In genomic region chr6:32970413-32971244, GRCh38 we compare ENCODE assay signal across 8 cellular contexts. TPM values are rescaled to one million over a fixed set of nuclear protein-coding genes. Genes with fewer than 3 reads are reported as not detected.
DNase-seq lines count a peak whose midpoint lies in the region; ATAC-seq lines count a peak whose summit lies in the region.

No MANE protein-coding gene starts in this region.

- DNase-seq in NCI-H187 (lab: John Stamatoyannopoulos, UW), result peak; percentile 55 to 74
- DNase-seq in NCI-H187 treated with DMSO at 0.1 percent for 48 hours (lab: John Stamatoyannopoulos, UW), result no peak
- peak; percentile 87 for DNase-seq in NCI-H2227 (lab: John Stamatoyannopoulos, UW; ENCODE audit: unreplicated experiment)
- peak; percentile 63 for DNase-seq in activated CD4-positive, alpha-beta T cell treated with anti-CD3 and anti-CD28 coated beads for 1 hour
- peak; percentile 77 for DNase-seq in cerebellum (ENCODE audit: low spot score)
- peak; percentile 92 for DNase-seq in kidney tubule cell (ENCODE audit: low spot score)
- DNase-seq in stimulated activated CD4-positive, alpha-beta T cell treated with anti-CD3 and anti-CD28 coated beads, Interleukin-15, amount 100 ng/mL, for 24 hours, result peak; percentile 91

- ATAC-seq in GM21737 (IDR thresholded peaks at IDR 0.05; ENCODE audit: unreplicated experiment), result no peak

RNA-seq across cellular contexts. Expression of gene BRD2, which starts 2.2 kb away (rescaled TPM):
- total RNA-seq in cerebellum, result 77.4 TPM

RNA-seq across cellular contexts. Expression of gene HLA-DMA, which starts 17.7 kb away (rescaled TPM):
- 0.73 TPM for total RNA-seq in cerebellum

RNA-seq across cellular contexts. Expression of gene HLA-DMB, which starts 29.8 kb away (rescaled TPM):
- total RNA-seq in cerebellum, result 1.5 TPM

RNA-seq across cellular contexts. Expression of gene HLA-DOA, which starts 38.8 kb away (rescaled TPM):
- total RNA-seq in cerebellum, result 1.1 TPM
